9 cellular contexts compared by ENCODE assay signal in genomic region chr1:156114919-156115513, GRCh38. TPM values are rescaled to one million over a fixed set of nuclear protein-coding genes. Genes with fewer than 3 reads are reported as not detected.
DNase-seq lines count a peak whose midpoint lies in the region; ATAC-seq and TF ChIP-seq lines count a peak whose summit lies in the region.
"Had no signal": no experiment of that assay in that cellular context is flagged by ENCODE, and none has a peak within 500 bp of the region (broad histone marks: within the 10 kb centered on the region; RNA-seq: fewer than 3 reads in every experiment).

No MANE protein-coding gene starts in this region.

- H3K9me3 ChIP-seq in liver (ENCODE audit: control insufficient read depth in 4 of 4, low read length in 3 of 4) (no peaks in the 10 kb centered on the region), testis (no peaks in the 10 kb centered on the region)

- peaks cover 0 to 40% (median 16%) of the 10 kb centered on the region in 7 donors for H3K9me3 Mint-ChIP-seq in CD14-positive monocyte

- TF ChIP-seq RAD21 in liver (IDR thresholded peaks at IDR 0.05), result no peak

- H3K4me1 Mint-ChIP-seq in CD14-positive monocyte, result peaks cover 39% of the 10 kb centered on the region

- peaks cover 96 to 99% (median 97%) of the 10 kb centered on the region in 3 donors for H3K27me3 Mint-ChIP-seq in CD14-positive monocyte (ENCODE audit: low read depth in 3 of 3)

- H3K36me3 Mint-ChIP-seq in CD14-positive monocyte, result peaks cover 9 to 22% of the 10 kb centered on the region in 2 donors

- H3K36me3 ChIP-seq in liver (ENCODE audit: control insufficient read depth in 4 of 4, insufficient read depth in 3 of 4, low read depth in 1 of 4, low read length in 3 of 4) (no peaks in the 10 kb centered on the region), testis (ENCODE audit: low read depth, missing control alignments) (no peaks in the 10 kb centered on the region)

- H3K4me3 Mint-ChIP-seq in CD14-positive monocyte, result peak overlapping the region; percentile 89 to 95

- peak overlapping the region; percentile 82 to 91 for H3K27ac ChIP-seq in liver (ENCODE audit: low read depth in 1 of 2, low read length in 2 of 2)
- peak overlapping the region; percentile 96 to 98 for H3K27ac ChIP-seq in testis

- WGBS in liver, result under 1% methylated on average over 49 of the region's 49 CpGs
- 0% methylated on average over 19 to 46 of the region's 49 CpGs for WGBS in testis, 2 donors

- TF ChIP-seq CTCF in CD14-positive monocyte (IDR thresholded peaks at IDR 0.05), result no peak
- TF ChIP-seq CTCF in liver (IDR thresholded peaks at IDR 0.05; ENCODE audit: low read depth, low read length, missing input control), result no peak
- TF ChIP-seq CTCF in testis (IDR thresholded peaks at IDR 0.05), result no peak

- peaks cover 12 to 36% (median 23%) of the 10 kb centered on the region in 4 donors for H3K4me1 ChIP-seq in liver (ENCODE audit: control insufficient read depth in 4 of 4, insufficient read depth in 4 of 4, low read length in 3 of 4)
- H3K4me1 ChIP-seq in testis, result peaks cover 55% of the 10 kb centered on the region

- peak; percentile 4 for ATAC-seq in GM21526 (IDR thresholded peaks at IDR 0.05; ENCODE audit: low FRiP score, unreplicated experiment)

- H3K27ac Mint-ChIP-seq in CD14-positive monocyte, result peak overlapping the region; percentile 64 to 94 (median 88)

- intact Hi-C loops in CD14-positive monocyte (cut with micrococcal nuclease), result loop anchor here in 1 of 2 donors (1.0 kb wide), 1 partner anchor 9 kb away; no protein-coding TSS in a partner anchor
- intact Hi-C loops in testis (cut with DNase I; ENCODE audit: low total_unique reads), result no loop called here

- peak overlapping the region; percentile 91 for H3K9ac ChIP-seq in liver (ENCODE audit: low read depth in 1 of 2, low read length in 2 of 2)

- H3K27me3 ChIP-seq in liver (ENCODE audit: control insufficient read depth in 4 of 4, insufficient read depth in 4 of 4, low read length in 3 of 4), result no peaks in the 10 kb centered on the region
- no peaks in the 10 kb centered on the region for H3K27me3 ChIP-seq in testis

- TF ChIP-seq POLR2A in testis (IDR thresholded peaks at IDR 0.05), result no peak

- no peak for DNase-seq in CD14-positive monocyte (ENCODE audit: low spot score)
- DNase-seq in OCI-M2 (lab: John Stamatoyannopoulos, UW; ENCODE audit: unreplicated experiment), result peak; percentile 20
- peak; percentile 34 for DNase-seq in central memory CD4-positive, alpha-beta T cell
- no peak for DNase-seq in testis
- no peak for DNase-seq in NCI-H2029 (lab: John Stamatoyannopoulos, UW)
- no peak for DNase-seq in dedifferentiated amniotic fluid mesenchymal stem cell (ENCODE audit: extremely low spot score)

- H3K4me3 ChIP-seq in liver (ENCODE audit: low read depth in 1 of 3, low read length in 3 of 3) (peak overlapping the region; percentile 65 to 98 (median 69)), testis (peak overlapping the region; percentile 89 to 96)

TF ChIP-seq in liver, 16 proteins besides CTCF, POLR2A, EP300 and RAD21:
- no peak for TF ChIP-seq GABPA (IDR thresholded peaks at IDR 0.05 in 1 of 2, conservative IDR thresholded peaks at IDR 0.05 in 1 of 2)
- peak; percentile 9 for TF ChIP-seq REST (IDR thresholded peaks at IDR 0.05)

RNA-seq across cellular contexts. Expression of gene LMNA, which starts 0.5 kb away (rescaled TPM):
- 10 to 100 TPM; 16.5 to 24.7 TPM for polyA plus RNA-seq in CD14-positive monocyte
- 100 to 1,000 TPM in 1 of 2 donors, 10 to 100 TPM in 1; 89.4 to 160 TPM for total RNA-seq in liver
- 100 to 1,000 TPM in 1 of 2 donors, 10 to 100 TPM in 1; 60.4 to 105 TPM for polyA plus RNA-seq in liver
- total RNA-seq in testis, result 100 to 1,000 TPM; 162 to 219 TPM
- polyA plus RNA-seq in testis (ENCODE audit: insufficient read depth, low read depth, low replicate concordance), result 189 TPM

RNA-seq across cellular contexts. Expression of gene MEX3A, which starts 32.8 kb away (rescaled TPM):
- polyA plus RNA-seq in CD14-positive monocyte (not detected), liver (under 1 TPM; 0.52 to 0.56 TPM), testis (ENCODE audit: insufficient read depth, low read depth, low replicate concordance) (0.87 TPM)
- total RNA-seq in liver (1 to 10 TPM; 1.3 TPM), testis (1 to 10 TPM; 2.4 to 3.0 TPM)

RNA-seq across cellular contexts. Expression of gene SEMA4A, which starts 38.4 kb away (rescaled TPM):
- polyA plus RNA-seq in CD14-positive monocyte, result 100 to 1,000 TPM in 1 of 2 donors, 10 to 100 TPM in 1; 72.3 to 121 TPM
- total RNA-seq in liver, result 1 to 10 TPM; 2.3 to 3.5 TPM
- 1 to 10 TPM; 1.1 to 1.2 TPM for polyA plus RNA-seq in liver
- 1 to 10 TPM; 4.8 to 8.0 TPM for total RNA-seq in testis
- polyA plus RNA-seq in testis (ENCODE audit: insufficient read depth, low read depth, low replicate concordance), result 7.7 TPM
- total RNA-seq: HT1080 had no signal

RNA-seq across cellular contexts. Expression of gene RAB25, which starts 54.1 kb away (rescaled TPM):
- polyA plus RNA-seq in CD14-positive monocyte (not detected), liver (1 to 10 TPM in 1 of 2 donors, under 1 TPM in 1; 0.82 to 2.0 TPM), testis (ENCODE audit: insufficient read depth, low read depth, low replicate concordance) (2.1 TPM)
- total RNA-seq in liver (1 to 10 TPM in 1 of 2 donors, under 1 TPM in 1; 0.67 to 1.0 TPM), testis (1 to 10 TPM; 1.2 to 2.0 TPM)

Comparison
In these comparisons a context has a peak if more than half of its experiments do, and no peak if none do; other contexts are left out.
1. DNase-seq: peak in OCI-M2 (single experiment) and central memory CD4-positive, alpha-beta T cell (single experiment); none in CD14-positive monocyte (single experiment), testis (single experiment), NCI-H2029 (single experiment) and dedifferentiated amniotic fluid mesenchymal stem cell (single experiment).